29 cellular contexts compared by ENCODE assay signal in genomic region chr13:67867206-67867605, GRCh38.
"Had no signal": no experiment of that assay in that cellular context is flagged by ENCODE, and none has a peak within 500 bp of the region (broad histone marks: within the 10 kb centered on the region; RNA-seq: fewer than 3 reads in every experiment).

No MANE protein-coding gene starts in this region.

- H3K27me3 ChIP-seq: dorsolateral prefrontal cortex, esophagus muscularis mucosa, esophagus squamous epithelium, foreskin keratinocyte, gastrocnemius medialis, gastroesophageal sphincter, heart left ventricle, heart right ventricle, hepatocyte had no signal

- H3K36me3 ChIP-seq: esophagus muscularis mucosa, esophagus squamous epithelium, gastrocnemius medialis, gastroesophageal sphincter, heart left ventricle, heart right ventricle had no signal

- H3K4me1 ChIP-seq: esophagus muscularis mucosa, esophagus squamous epithelium, foreskin keratinocyte, gastrocnemius medialis, gastroesophageal sphincter, heart left ventricle, heart right ventricle had no signal

- H3K9me3 ChIP-seq: gastrocnemius medialis had no signal

- H3K27ac Mint-ChIP-seq: dendritic cell treated with granulocyte-macrophage colony-stimulating factor and Interleukin-4, amounts not matched to agents 40 ng/mL and 50 ng/mL, for 4 days; effector memory CD8-positive, alpha-beta T cell; endodermal cell had no signal

- DNase-seq: cortex of kidney; dermis blood vessel endothelial cell; dorsolateral prefrontal cortex; effector CD4-positive, alpha-beta T cell; effector CD8-positive, alpha-beta T cell; effector memory CD4-positive, alpha-beta T cell; effector memory CD8-positive, alpha-beta T cell; endodermal cell; erythroblast; esophagus squamous epithelium; foreskin fibroblast; foreskin keratinocyte; foreskin melanocyte; gastrocnemius medialis; glutamatergic neuron; head of caudate nucleus; heart left ventricle; heart right ventricle; hippocampal formation had no signal

- H3K27me3 Mint-ChIP-seq: dendritic cell treated with granulocyte-macrophage colony-stimulating factor and Interleukin-4, amounts not matched to agents 40 ng/mL and 50 ng/mL, for 4 days; effector memory CD8-positive, alpha-beta T cell had no signal

- H2AFZ ChIP-seq: hepatocyte had no signal

- H3K4me3 Mint-ChIP-seq: dendritic cell treated with granulocyte-macrophage colony-stimulating factor and Interleukin-4, amounts not matched to agents 40 ng/mL and 50 ng/mL, for 4 days; effector memory CD8-positive, alpha-beta T cell; endodermal cell had no signal

- H3K4me2 ChIP-seq: hepatocyte had no signal

- FAIRE-seq: endometrium, endothelial cell of umbilical vein, frontal cortex had no signal

- H3K4me3 ChIP-seq: coronary artery, dorsolateral prefrontal cortex, esophagus muscularis mucosa, esophagus squamous epithelium, gastrocnemius medialis, gastroesophageal sphincter, heart left ventricle, heart right ventricle, hepatocyte had no signal

- H3K27ac ChIP-seq: coronary artery, dorsolateral prefrontal cortex, epithelial cell of prostate, esophagus muscularis mucosa, esophagus squamous epithelium, foreskin keratinocyte, gastrocnemius medialis, gastroesophageal sphincter, heart left ventricle, heart right ventricle, hepatocyte had no signal

- ATAC-seq: effector memory CD8-positive, alpha-beta T cell; esophagus mucosa; foreskin keratinocyte; gastrocnemius medialis; gastroesophageal sphincter; heart left ventricle; heart right ventricle had no signal

- H3K79me2 ChIP-seq: hepatocyte had no signal
